In the genomic region with DNA sequence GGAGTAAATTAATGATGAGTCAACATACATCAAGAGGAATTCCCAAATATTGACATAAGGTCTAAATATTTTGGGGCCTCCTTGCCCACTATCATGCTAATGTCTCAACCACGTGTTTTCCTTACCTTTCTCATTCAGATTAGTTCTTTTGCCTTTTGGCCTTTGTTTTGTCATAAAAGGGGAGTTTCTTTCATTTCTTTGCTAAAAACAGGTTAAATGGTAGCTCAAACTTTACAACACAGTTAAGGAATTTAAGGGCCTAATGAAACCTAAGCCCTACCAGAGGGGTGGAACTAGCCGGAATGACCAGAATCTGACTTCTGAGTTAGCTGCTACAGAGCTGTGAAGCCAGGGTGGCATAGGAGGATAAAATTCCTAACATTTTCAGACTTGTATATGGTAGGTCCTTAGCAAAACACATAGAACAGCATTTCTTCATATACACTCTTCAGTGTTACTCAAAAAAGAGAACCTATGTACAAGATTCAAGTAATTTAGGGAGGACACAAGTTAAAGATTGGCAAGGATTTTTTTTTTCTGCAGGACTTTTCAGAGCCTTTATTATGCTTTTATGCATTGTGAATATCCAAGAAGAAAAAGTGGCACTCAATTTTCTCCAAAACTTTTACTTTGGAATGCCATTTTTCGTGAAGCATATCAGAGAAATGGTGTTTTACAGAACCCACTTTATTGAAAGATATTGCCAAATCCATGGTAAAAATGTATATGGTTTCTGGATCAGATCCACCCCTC, we compare ENCODE assay signal across 1 cellular context.
A peak's percentile ranks its signal among the peaks of the same experiment; 100 is the strongest.
TF ChIP-seq lines count a peak whose summit lies in the region.

No MANE protein-coding gene starts in this region.

TF ChIP-seq in IMR-90, 13 proteins besides CTCF, POLR2A, EP300 and RAD21:
- TF ChIP-seq MAFK (IDR thresholded peaks at IDR 0.05; ENCODE audit: low read depth, low read length), result 0 out of 2 replicates have a peak, but pooled peaks have one; percentile 20
- no peak for TF ChIP-seq SMC3 (IDR thresholded peaks at IDR 0.05; ENCODE audit: low read depth, low read length)
